ENCODE assay signal across 11 cellular contexts in the genomic region with DNA sequence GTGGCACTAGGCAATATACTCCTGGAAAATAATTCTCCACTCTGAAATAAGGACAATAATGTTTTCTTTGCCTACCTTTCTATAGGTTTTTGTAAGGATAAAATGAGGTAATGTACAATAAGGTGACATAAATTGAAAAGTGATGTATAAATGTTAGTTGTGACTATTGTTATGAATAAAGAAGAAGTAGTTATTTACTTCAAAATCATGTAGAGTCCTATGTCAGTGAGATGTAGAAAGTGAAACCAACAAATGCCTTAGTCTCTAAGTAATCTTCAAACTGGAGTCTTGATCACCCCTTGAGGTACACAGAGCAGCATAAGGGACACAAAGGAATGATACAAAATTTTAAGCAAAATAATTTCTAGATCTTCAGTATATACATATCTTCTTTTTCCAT.
DNase-seq lines count a peak whose midpoint lies in the region; ATAC-seq, FAIRE-seq and TF ChIP-seq lines count a peak whose summit lies in the region.
"Had no signal": no experiment of that assay in that cellular context is flagged by ENCODE, and none has a peak within 500 bp of the region (broad histone marks: within the 10 kb centered on the region; RNA-seq: fewer than 3 reads in every experiment).

No MANE protein-coding gene starts in this region.

- DNase-seq in astrocyte (ENCODE audit: low read depth) (no peak), OCI-M2 (lab: John Stamatoyannopoulos, UW; ENCODE audit: unreplicated experiment) (no peak), GM19240 (ENCODE audit: insufficient read length, low spot score) (no peak), caudate nucleus (lab: John Stamatoyannopoulos, UW) (no peak), NK-92 (lab: John Stamatoyannopoulos, UW; ENCODE audit: unreplicated experiment) (no peak)
- DNase-seq: anterior cingulate cortex, KG1 had no signal

- H3K9me3 ChIP-seq in astrocyte (ENCODE audit: insufficient read depth, low read depth, low read length) = no peaks in the 10 kb centered on the region

- H3K4me3 Mint-ChIP-seq in astrocyte (ENCODE audit: unreplicated experiment) = no peak overlapping the region

- H3K27ac ChIP-seq in astrocyte (ENCODE audit: low read depth, low read length) (no peak overlapping the region), caudate nucleus (ENCODE audit: low read depth, low read length) (no peak overlapping the region)
- H3K27ac ChIP-seq: VCaP had no signal

- H4K20me1 ChIP-seq in astrocyte (ENCODE audit: insufficient read depth, low read length) = no peaks in the 10 kb centered on the region

- no peaks in the 10 kb centered on the region for H3K79me2 ChIP-seq in astrocyte (ENCODE audit: insufficient read depth, low read length)

- peaks cover 16% of the 10 kb centered on the region for H3K4me1 Mint-ChIP-seq in astrocyte (ENCODE audit: low read depth, unreplicated experiment)

- ATAC-seq in GM18517 (IDR thresholded peaks at IDR 0.05; ENCODE audit: unreplicated experiment) (peak; percentile 66), GM21515 (IDR thresholded peaks at IDR 0.05; ENCODE audit: unreplicated experiment) (peak; percentile 50), HG03196 (IDR thresholded peaks at IDR 0.05; ENCODE audit: unreplicated experiment) (peak; percentile 42)

- no peak for TF ChIP-seq CTCF in astrocyte (IDR thresholded peaks at IDR 0.05; ENCODE audit: insufficient read depth, low read depth, low read length)

- no peak for FAIRE-seq in astrocyte (lab: Jason Lieb, UNC)

- H3K4me3 ChIP-seq in astrocyte (ENCODE audit: insufficient read depth, low read depth, low read length) = no peak overlapping the region

- H3K9me3 Mint-ChIP-seq in astrocyte (ENCODE audit: unreplicated experiment) = no peaks in the 10 kb centered on the region

- no peak overlapping the region for H3K9ac ChIP-seq in astrocyte (ENCODE audit: low read length)

- no peaks in the 10 kb centered on the region for H3K4me1 ChIP-seq in astrocyte (ENCODE audit: insufficient read depth, low read length)

- no peaks in the 10 kb centered on the region for H3K27me3 Mint-ChIP-seq in astrocyte (ENCODE audit: low read depth, unreplicated experiment)

- H3K36me3 ChIP-seq in astrocyte (ENCODE audit: insufficient read depth, low read length) = no peaks in the 10 kb centered on the region

- no peak overlapping the region for H3K4me2 ChIP-seq in astrocyte (ENCODE audit: low read length)

- H2AFZ ChIP-seq in astrocyte (ENCODE audit: low read depth, low read length) = no peak overlapping the region

- peaks cover 6% of the 10 kb centered on the region for H3K27me3 ChIP-seq in astrocyte (ENCODE audit: insufficient read depth, low read length)

- H3K36me3 Mint-ChIP-seq in astrocyte (ENCODE audit: low read depth, unreplicated experiment) = no peaks in the 10 kb centered on the region

- H3K27ac Mint-ChIP-seq in astrocyte (ENCODE audit: unreplicated experiment) = peak overlapping the region; percentile 50
